In the genomic region with DNA sequence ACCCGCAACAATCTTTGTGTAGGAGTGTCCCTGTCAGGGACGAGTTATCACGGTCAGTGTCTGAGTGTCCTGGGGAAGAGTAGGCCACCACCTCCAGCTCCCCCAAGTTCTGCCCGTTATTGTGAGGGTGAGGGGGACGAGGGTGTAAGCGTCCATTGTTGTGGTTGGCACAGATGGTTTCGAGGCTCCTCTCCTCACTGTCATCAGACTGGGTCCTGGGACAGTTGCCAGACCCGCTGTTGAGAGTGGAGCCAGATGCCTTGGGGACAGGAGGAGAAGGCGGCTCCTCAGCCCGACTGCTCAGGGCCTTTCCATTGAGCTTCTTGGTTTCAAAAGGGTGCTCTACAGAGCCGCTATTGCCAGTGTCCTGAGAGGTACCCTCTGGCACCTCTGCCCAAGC, we compare ENCODE assay signal across 28 cellular contexts.
"Had no signal": no experiment of that assay in that cellular context is flagged by ENCODE, and none has a peak within 500 bp of the region (broad histone marks: within the 10 kb centered on the region; RNA-seq: fewer than 3 reads in every experiment).

No MANE protein-coding gene starts in this region.

- H3K27ac Mint-ChIP-seq: activated naive CD8-positive, alpha-beta T cell treated with anti-CD3 and anti-CD28 coated beads, Interleukin-2, amount 10 ng/mL, durations not matched to agents 7 days and 5 days; activated T-helper 1 cell treated with anti-CD3 and anti-CD28 coated beads, Interleukin-12 subunit alpha, Interleukin-12 subunit beta, Interleukin-2, Interleukin-4 antibody, amounts not matched to agents 30 ng/mL and 10 ng/mL and 1 ng/mL, durations not matched to agents 14 hours and 24 hours and 36 hours; dendritic cell treated with granulocyte-macrophage colony-stimulating factor and Interleukin-4, amounts not matched to agents 40 ng/mL and 50 ng/mL, for 4 days; nephron; progenitor cell of endocrine pancreas; stimulated activated memory B cell treated with anti-CD40 and anti-IgM and Interleukin-4, amounts not matched to agents 10 μg/mL and 1 μg/mL and 100 μg/mL, for 72 hours had no signal

- H3K4me3 ChIP-seq: breast epithelium, esophagus muscularis mucosa, heart left ventricle, left lung, ovary, sigmoid colon, stomach, tibial nerve had no signal

- H3K27me3 ChIP-seq: breast epithelium, esophagus muscularis mucosa, foreskin keratinocyte, heart left ventricle, left lung, neutrophil, ovary, sigmoid colon, stomach, tibial nerve had no signal

- H3K4me1 ChIP-seq: foreskin keratinocyte had no signal

- ATAC-seq: foreskin keratinocyte; heart left ventricle; left lung; stimulated activated memory B cell treated with anti-CD40 and anti-IgM and Interleukin-4, amounts not matched to agents 10 μg/mL and 1 μg/mL and 100 μg/mL, for 72 hours had no signal

- H3K9me3 ChIP-seq: breast epithelium, esophagus muscularis mucosa, heart left ventricle, left lung, neutrophil, ovary, sigmoid colon, stomach, tibial nerve had no signal

- H3K4me3 Mint-ChIP-seq: activated naive CD4-positive, alpha-beta T cell treated with anti-CD3 and anti-CD28 coated beads, Interleukin-2, amount 10 ng/mL, durations not matched to agents 7 days and 5 days; activated naive CD8-positive, alpha-beta T cell treated with anti-CD3 and anti-CD28 coated beads, Interleukin-2, amount 10 ng/mL, durations not matched to agents 7 days and 5 days; activated T-helper 1 cell treated with anti-CD3 and anti-CD28 coated beads, Interleukin-12 subunit alpha, Interleukin-12 subunit beta, Interleukin-2, Interleukin-4 antibody, amounts not matched to agents 30 ng/mL and 10 ng/mL and 1 ng/mL, durations not matched to agents 14 hours and 24 hours and 36 hours; dendritic cell treated with granulocyte-macrophage colony-stimulating factor and Interleukin-4, amounts not matched to agents 40 ng/mL and 50 ng/mL, for 4 days; nephron; stimulated activated memory B cell treated with anti-CD40 and anti-IgM and Interleukin-4, amounts not matched to agents 10 μg/mL and 1 μg/mL and 100 μg/mL, for 72 hours had no signal

- DNase-seq: activated CD4-positive, alpha-beta T cell treated with anti-CD3 and anti-CD28 coated beads for 4 hours; activated CD4-positive, alpha-beta T cell treated with anti-CD3 and anti-CD28 coated beads, Interleukin-2, amount 50 U/mL, for 4 hours; activated effector memory CD4-positive, alpha-beta T cell treated with anti-CD3 and anti-CD28 coated beads, Interleukin-2, amount 50 U/mL, for 16 hours; activated naive CD4-positive, alpha-beta T cell treated with anti-CD3 and anti-CD28 coated beads, Interleukin-2, amount 10 ng/mL, durations not matched to agents 7 days and 5 days; activated naive CD8-positive, alpha-beta T cell treated with anti-CD3 and anti-CD28 coated beads, Interleukin-2, amount 10 ng/mL, durations not matched to agents 7 days and 5 days; activated T-cell treated with anti-CD3 and anti-CD28 coated beads for 4 hours; central memory CD4-positive, alpha-beta T cell; foreskin keratinocyte; kidney glomerular epithelial cell; left lung; sigmoid colon; small intestine; stimulated activated CD4-positive, alpha-beta T cell treated with anti-CD3 and anti-CD28 coated beads, Interleukin-1b, Interleukin-23, amount 100 ng/mL, for 48 hours; stimulated activated CD4-positive, alpha-beta T cell treated with anti-CD3 and anti-CD28 coated beads, Interleukin-4, amount 100 ng/mL, for 4 hours; stimulated activated CD8-positive, alpha-beta memory T cell treated with anti-CD3 and anti-CD28 coated beads, Interleukin-4, amount 100 ng/mL, for 48 hours; stomach had no signal

- H3K36me3 ChIP-seq: breast epithelium, ovary had no signal

- H3K27ac ChIP-seq: esophagus muscularis mucosa, foreskin keratinocyte, heart left ventricle, left lung, ovary, sigmoid colon, stomach, tibial nerve, VCaP had no signal

- H3K27me3 Mint-ChIP-seq: activated naive CD4-positive, alpha-beta T cell treated with anti-CD3 and anti-CD28 coated beads, Interleukin-2, amount 10 ng/mL, durations not matched to agents 7 days and 5 days; activated naive CD8-positive, alpha-beta T cell treated with anti-CD3 and anti-CD28 coated beads, Interleukin-2, amount 10 ng/mL, durations not matched to agents 7 days and 5 days; dendritic cell treated with granulocyte-macrophage colony-stimulating factor and Interleukin-4, amounts not matched to agents 40 ng/mL and 50 ng/mL, for 4 days; progenitor cell of endocrine pancreas; stimulated activated memory B cell treated with anti-CD40 and anti-IgM and Interleukin-4, amounts not matched to agents 10 μg/mL and 1 μg/mL and 100 μg/mL, for 72 hours had no signal

- H3K9me3 Mint-ChIP-seq: activated naive CD4-positive, alpha-beta T cell treated with anti-CD3 and anti-CD28 coated beads, Interleukin-2, amount 10 ng/mL, durations not matched to agents 7 days and 5 days; activated naive CD8-positive, alpha-beta T cell treated with anti-CD3 and anti-CD28 coated beads, Interleukin-2, amount 10 ng/mL, durations not matched to agents 7 days and 5 days; activated T-helper 1 cell treated with anti-CD3 and anti-CD28 coated beads, Interleukin-12 subunit alpha, Interleukin-12 subunit beta, Interleukin-2, Interleukin-4 antibody, amounts not matched to agents 30 ng/mL and 10 ng/mL and 1 ng/mL, durations not matched to agents 14 hours and 24 hours and 36 hours; dendritic cell treated with granulocyte-macrophage colony-stimulating factor and Interleukin-4, amounts not matched to agents 40 ng/mL and 50 ng/mL, for 4 days; nephron; stimulated activated memory B cell treated with anti-CD40 and anti-IgM and Interleukin-4, amounts not matched to agents 10 μg/mL and 1 μg/mL and 100 μg/mL, for 72 hours had no signal
